ENCODE assay signal across 8 cellular contexts in the genomic region with DNA sequence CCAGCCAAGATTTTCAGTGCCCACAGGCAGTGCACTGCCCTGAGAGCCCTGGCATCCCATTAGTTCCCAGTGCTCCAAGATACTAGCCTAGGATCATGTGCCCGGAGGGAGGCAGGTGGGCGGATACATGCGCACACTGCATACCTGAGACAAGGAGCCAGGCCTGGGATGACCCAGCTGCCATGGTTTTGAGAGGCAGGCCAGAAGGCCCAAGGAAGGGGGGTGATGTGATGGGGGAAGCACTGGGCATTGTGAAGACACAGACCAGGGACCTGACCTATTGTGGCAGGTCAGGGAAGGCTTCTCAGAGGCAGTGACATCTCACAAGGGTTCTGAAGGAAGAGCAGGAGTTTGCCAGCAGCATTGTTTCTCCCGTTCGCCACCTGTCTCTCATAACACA. TPM values are rescaled to one million over a fixed set of nuclear protein-coding genes. Genes with fewer than 3 reads are reported as not detected.
DNase-seq lines count a peak whose midpoint lies in the region; ATAC-seq and TF ChIP-seq lines count a peak whose summit lies in the region.

No MANE protein-coding gene starts in this region.

- no peak for TF ChIP-seq CTCF in OCI-LY1 (IDR thresholded peaks at IDR 0.05; ENCODE audit: low read length)

- CTCF ChIA-PET in CD4-positive, alpha-beta memory T cell (lab: Charles Lee; ENCODE audit: partially characterized antibody) = interaction anchor here (1.1 to 10.6 kb wide), 9 partner anchors 9 to 213 kb away, joined by 3 to 219 read pairs (median 5); a partner anchor contains a TSS
- CTCF ChIA-PET in naive thymus-derived CD4-positive, alpha-beta T cell (lab: Charles Lee) = interaction anchor here (0.7 to 8.9 kb wide), 5 partner anchors 8 to 37 kb away, joined by 3 to 103 read pairs (median 4); no protein-coding TSS in a partner anchor

- peaks cover 8% of the 10 kb centered on the region; the same call in 1 of the 2 replicates for H3K79me2 ChIP-seq in OCI-LY1 (ENCODE audit: insufficient read depth, low read length)

- H3K9me3 ChIP-seq in CD4-positive, alpha-beta memory T cell (ENCODE audit: control insufficient read depth in 1 of 2, low read length in 2 of 2) = no peaks in the 10 kb centered on the region
- H3K9me3 ChIP-seq in OCI-LY1 (ENCODE audit: low read length) = no peaks in the 10 kb centered on the region
- H3K9me3 ChIP-seq in naive thymus-derived CD4-positive, alpha-beta T cell (ENCODE audit: control insufficient read depth in 2 of 3, low read length in 3 of 3) = no peaks in the 10 kb centered on the region

- H4K20me1 ChIP-seq in OCI-LY1 (ENCODE audit: insufficient read depth, low read length) = no peaks in the 10 kb centered on the region

- H3K9me2 ChIP-seq in OCI-LY1 (ENCODE audit: low read depth, low read length) = no peaks in the 10 kb centered on the region

- peaks cover 49% of the 10 kb centered on the region for H3K4me1 ChIP-seq in CD4-positive, alpha-beta memory T cell (ENCODE audit: insufficient read depth, low read length)
- H3K4me1 ChIP-seq in OCI-LY1 (ENCODE audit: insufficient read depth, low read length, severe bottlenecking) = peaks cover 62% of the 10 kb centered on the region
- H3K4me1 ChIP-seq in naive thymus-derived CD4-positive, alpha-beta T cell (ENCODE audit: control insufficient read depth in 2 of 2, insufficient read depth in 2 of 2, low read length in 2 of 2) = peaks cover 28 to 29% of the 10 kb centered on the region in 2 donors

- peak overlapping the region; percentile 97 to 100 (median 99) for H3K27ac Mint-ChIP-seq in CD4-positive, alpha-beta memory T cell
- peak overlapping the region; percentile 96 to 99 (median 98) for H3K27ac Mint-ChIP-seq in naive thymus-derived CD4-positive, alpha-beta T cell

- intact Hi-C loops in CD4-positive, alpha-beta memory T cell (cut with micrococcal nuclease) = loop anchor here (2.0 to 5.0 kb wide), 4 partner anchors 23 to 1514 kb away; a partner anchor contains a TSS
- intact Hi-C loops in naive thymus-derived CD4-positive, alpha-beta T cell (cut with micrococcal nuclease) = loop anchor here (1.0 to 10.0 kb wide), 11 partner anchors 37 to 1379 kb away; a partner anchor contains a TSS

- H3K4me2 ChIP-seq in OCI-LY1 (ENCODE audit: low read length) = peak overlapping the region; percentile 89

- no peak for ATAC-seq in naive thymus-derived CD4-positive, alpha-beta T cell
- no peak for ATAC-seq in HG03354 (IDR thresholded peaks at IDR 0.05; ENCODE audit: poor library complexity, severe bottlenecking, unreplicated experiment)

- peak overlapping the region; percentile 96 for H3K27ac ChIP-seq in CD4-positive, alpha-beta memory T cell (ENCODE audit: low read depth, low read length)
- H3K27ac ChIP-seq in OCI-LY1 (ENCODE audit: low read depth, low read length, poor library complexity, severe bottlenecking) = peak overlapping the region; percentile 95
- H3K27ac ChIP-seq in naive thymus-derived CD4-positive, alpha-beta T cell (ENCODE audit: low read depth, low read length) = peak overlapping the region; percentile 95

- H3K27me3 Mint-ChIP-seq in CD4-positive, alpha-beta memory T cell = peaks cover 0 to 2% of the 10 kb centered on the region in 2 donors
- no peaks in the 10 kb centered on the region for H3K27me3 Mint-ChIP-seq in naive thymus-derived CD4-positive, alpha-beta T cell

- H3K27me3 ChIP-seq in CD4-positive, alpha-beta memory T cell (ENCODE audit: insufficient read depth, low read length) = no peaks in the 10 kb centered on the region
- no peaks in the 10 kb centered on the region for H3K27me3 ChIP-seq in OCI-LY1 (ENCODE audit: insufficient read depth, low read length)
- H3K27me3 ChIP-seq in naive thymus-derived CD4-positive, alpha-beta T cell (ENCODE audit: control insufficient read depth in 2 of 2, insufficient read depth in 2 of 2, low read length in 2 of 2) = no peaks in the 10 kb centered on the region

- POLR2A ChIA-PET in CD4-positive, alpha-beta memory T cell (lab: Charles Lee; ENCODE audit: partially characterized antibody) = interaction anchor here (0.9 to 10.8 kb wide), 14 partner anchors 8 to 1317 kb away, joined by 3 to 229 read pairs (median 10); a partner anchor contains a TSS
- POLR2A ChIA-PET in naive thymus-derived CD4-positive, alpha-beta T cell (lab: Charles Lee) = interaction anchor here (1.2 to 9.1 kb wide), 8 partner anchors 8 to 76 kb away, joined by 4 to 90 read pairs (median 9); a partner anchor contains a TSS

- H2AFZ ChIP-seq in OCI-LY1 (ENCODE audit: low read length) = no peak overlapping the region

- no peak for DNase-seq in CD4-positive, alpha-beta memory T cell
- DNase-seq in cerebellum (ENCODE audit: low spot score) (peak; percentile 57), NCI-H2196 (lab: John Stamatoyannopoulos, UW; ENCODE audit: unreplicated experiment) (no peak), foreskin melanocyte (no peak), DMS79 treated with DMSO at 0.1 percent for 48 hours (lab: John Stamatoyannopoulos, UW) (no peak)
- DNase-seq in naive thymus-derived CD4-positive, alpha-beta T cell = no peak

- peak overlapping the region; percentile 85 to 96 for H3K4me3 ChIP-seq in CD4-positive, alpha-beta memory T cell (ENCODE audit: low read length in 2 of 2)
- H3K4me3 ChIP-seq in OCI-LY1 (ENCODE audit: low read depth, low read length, poor library complexity, severe bottlenecking) = peak overlapping the region; percentile 97
- H3K4me3 ChIP-seq in naive thymus-derived CD4-positive, alpha-beta T cell (ENCODE audit: low read length) = peak overlapping the region; percentile 87

- H3K4me3 Mint-ChIP-seq in CD4-positive, alpha-beta memory T cell = peak overlapping the region; percentile 95 to 99 (median 97)
- H3K4me3 Mint-ChIP-seq in naive thymus-derived CD4-positive, alpha-beta T cell = peak overlapping the region; percentile 91 to 99 (median 96)

- peaks cover 22 to 66% (median 40%) of the 10 kb centered on the region in 4 donors for H3K4me1 Mint-ChIP-seq in CD4-positive, alpha-beta memory T cell
- peaks cover 31 to 54% (median 43%) of the 10 kb centered on the region in 7 donors for H3K4me1 Mint-ChIP-seq in naive thymus-derived CD4-positive, alpha-beta T cell

- peaks cover 7% of the 10 kb centered on the region; the same call in 1 of the 2 replicates for H3F3A ChIP-seq in OCI-LY1 (ENCODE audit: insufficient read depth, low read length)

- peaks cover 0 to 3% (median 0%) of the 10 kb centered on the region in 8 donors for H3K9me3 Mint-ChIP-seq in CD4-positive, alpha-beta memory T cell
- H3K9me3 Mint-ChIP-seq in naive thymus-derived CD4-positive, alpha-beta T cell = no peaks in the 10 kb centered on the region

- peaks cover 47 to 82% of the 10 kb centered on the region in 2 donors for H3K36me3 Mint-ChIP-seq in CD4-positive, alpha-beta memory T cell
- peaks cover 6 to 64% (median 13%) of the 10 kb centered on the region in 5 donors for H3K36me3 Mint-ChIP-seq in naive thymus-derived CD4-positive, alpha-beta T cell

- peak overlapping the region; percentile 94; the same call in 1 of the 2 replicates for H3K9ac ChIP-seq in OCI-LY1 (ENCODE audit: low read length)

- H3K36me3 ChIP-seq in CD4-positive, alpha-beta memory T cell (ENCODE audit: insufficient read depth, low read length) = peaks cover 56% of the 10 kb centered on the region
- peaks cover 59% of the 10 kb centered on the region for H3K36me3 ChIP-seq in OCI-LY1 (ENCODE audit: insufficient read depth, low read length)
- H3K36me3 ChIP-seq in naive thymus-derived CD4-positive, alpha-beta T cell (ENCODE audit: control insufficient read depth in 2 of 3, insufficient read depth in 3 of 3, low read length in 3 of 3) = peaks cover 16 to 58% (median 36%) of the 10 kb centered on the region in 3 experiments

RNA-seq across cellular contexts. Expression of a gene that starts 3.6 kb away (rescaled TPM):
- 10 to 100 TPM; 54.6 to 60.7 TPM for total RNA-seq in CD4-positive, alpha-beta memory T cell
- polyA plus RNA-seq in CD4-positive, alpha-beta memory T cell = 10 to 100 TPM; 10.6 to 19.9 TPM
- 0.64 TPM for total RNA-seq in cerebellum
- 100 to 1,000 TPM in 2 of 5 experiments, 10 to 100 TPM in 3; 35.0 to 122 (median 46.7) TPM for total RNA-seq in naive thymus-derived CD4-positive, alpha-beta T cell
- polyA plus RNA-seq in naive thymus-derived CD4-positive, alpha-beta T cell = 1 to 10 TPM; 4.4 to 4.7 TPM

RNA-seq across cellular contexts. Expression of a gene that starts 36.6 kb away (rescaled TPM):
- total RNA-seq in CD4-positive, alpha-beta memory T cell = 10 to 100 TPM; 97.9 to 98.2 TPM
- 100 to 1,000 TPM; 132 to 221 TPM for polyA plus RNA-seq in CD4-positive, alpha-beta memory T cell
- total RNA-seq in cerebellum = 75.5 TPM
- total RNA-seq in naive thymus-derived CD4-positive, alpha-beta T cell = 10 to 100 TPM; 45.0 to 89.5 (median 57.7) TPM
- 100 to 1,000 TPM; 117 to 138 TPM for polyA plus RNA-seq in naive thymus-derived CD4-positive, alpha-beta T cell

Comparison
In these comparisons a context has a peak if more than half of its experiments do, and no peak if none do; other contexts are left out.
1. RNA of a gene that starts 3.6 kb away (total RNA-seq): 54.6 to 60.7 TPM in CD4-positive, alpha-beta memory T cell and 35.0 to 122 TPM in naive thymus-derived CD4-positive, alpha-beta T cell; 0.64 TPM in cerebellum (single experiment); every median in the first group is over 10 times any median in the second.
2. Peak in every context shown above with its lines, with median percentiles within 50 percentile points of each other: H3K27ac ChIP-seq and H3K4me3 ChIP-seq.